ENCODE assay signal across 21 cellular contexts in genomic region chr9:114342755-114343440, GRCh38. TPM values are rescaled to one million over a fixed set of nuclear protein-coding genes. Genes with fewer than 3 reads are reported as not detected.
A peak's percentile ranks its signal among the peaks of the same experiment; 100 is the strongest.
DNase-seq lines count a peak whose midpoint lies in the region; ATAC-seq, FAIRE-seq and TF ChIP-seq lines count a peak whose summit lies in the region.
"Had no signal": no experiment of that assay in that cellular context is flagged by ENCODE, and none has a peak within 500 bp of the region (broad histone marks: within the 10 kb centered on the region; RNA-seq: fewer than 3 reads in every experiment).

No MANE protein-coding gene starts in this region.

- no peak for FAIRE-seq in D721Med (lab: Jason Lieb, UNC)
- FAIRE-seq: HTR-8/SVneo had no signal

- TF ChIP-seq CTCF in HEK293 (tag by site-specific recombination; IDR thresholded peaks at IDR 0.05) (no peak), D721Med (IDR thresholded peaks at IDR 0.05; ENCODE audit: insufficient read depth, missing control alignments) (no peak), GM20000 (IDR thresholded peaks at IDR 0.05; ENCODE audit: extremely low read depth, missing control alignments) (no peak)

- no peak overlapping the region for H3K4me3 ChIP-seq in HEK293 (ENCODE audit: low read depth, low read length)

- H3K27ac Mint-ChIP-seq in T-helper 2 cell treated with Interferon-gamma antibody and Interleukin-4, amounts not matched to agents 5 μg/mL and 100 μg/mL, for 36 hours = peak overlapping the region; percentile 67
- H3K27ac Mint-ChIP-seq in activated naive CD8-positive, alpha-beta T cell treated with anti-CD3 and anti-CD28 coated beads, Interleukin-2, amount 50 U/mL, for 24 hours = peak overlapping the region; percentile 23
- peak overlapping the region; percentile 74 to 87 for H3K27ac Mint-ChIP-seq in natural killer cell treated with Interleukin-12 subunit alpha and Interleukin-12 subunit beta and Interleukin-15 and Interleukin-18, amount 100 ng/mL, for 72 hours

- no peaks in the 10 kb centered on the region for H3K36me3 ChIP-seq in HEK293 (ENCODE audit: control insufficient read depth in 2 of 2, insufficient read depth in 1 of 2, low read length in 2 of 2)
- H3K36me3 ChIP-seq: BE2C had no signal

- peaks cover 11% of the 10 kb centered on the region for H3K4me1 Mint-ChIP-seq in T-helper 2 cell treated with Interferon-gamma antibody and Interleukin-4, amounts not matched to agents 5 μg/mL and 100 μg/mL, for 36 hours (ENCODE audit: low read depth)
- peaks cover 34% of the 10 kb centered on the region for H3K4me1 Mint-ChIP-seq in activated naive CD8-positive, alpha-beta T cell treated with anti-CD3 and anti-CD28 coated beads, Interleukin-2, amount 50 U/mL, for 24 hours
- peaks cover 27 to 46% of the 10 kb centered on the region in 2 donors for H3K4me1 Mint-ChIP-seq in natural killer cell treated with Interleukin-12 subunit alpha and Interleukin-12 subunit beta and Interleukin-15 and Interleukin-18, amount 100 ng/mL, for 72 hours (ENCODE audit: low read depth in 2 of 2)

- H3K36me3 Mint-ChIP-seq in T-helper 2 cell treated with Interferon-gamma antibody and Interleukin-4, amounts not matched to agents 5 μg/mL and 100 μg/mL, for 36 hours (ENCODE audit: low read depth) = peaks cover 91% of the 10 kb centered on the region
- H3K36me3 Mint-ChIP-seq in activated naive CD8-positive, alpha-beta T cell treated with anti-CD3 and anti-CD28 coated beads, Interleukin-2, amount 50 U/mL, for 24 hours (ENCODE audit: low read depth) = peaks cover 74% of the 10 kb centered on the region
- peaks cover 41% of the 10 kb centered on the region for H3K36me3 Mint-ChIP-seq in natural killer cell treated with Interleukin-12 subunit alpha and Interleukin-12 subunit beta and Interleukin-15 and Interleukin-18, amount 100 ng/mL, for 72 hours

- H3K27me3 Mint-ChIP-seq in T-helper 2 cell treated with Interferon-gamma antibody and Interleukin-4, amounts not matched to agents 5 μg/mL and 100 μg/mL, for 36 hours (ENCODE audit: low read depth) = no peaks in the 10 kb centered on the region
- no peaks in the 10 kb centered on the region for H3K27me3 Mint-ChIP-seq in activated naive CD8-positive, alpha-beta T cell treated with anti-CD3 and anti-CD28 coated beads, Interleukin-2, amount 50 U/mL, for 24 hours
- no peaks in the 10 kb centered on the region for H3K27me3 Mint-ChIP-seq in natural killer cell treated with Interleukin-12 subunit alpha and Interleukin-12 subunit beta and Interleukin-15 and Interleukin-18, amount 100 ng/mL, for 72 hours

- no peak overlapping the region for H3K4me3 Mint-ChIP-seq in T-helper 2 cell treated with Interferon-gamma antibody and Interleukin-4, amounts not matched to agents 5 μg/mL and 100 μg/mL, for 36 hours
- no peak overlapping the region for H3K4me3 Mint-ChIP-seq in activated naive CD8-positive, alpha-beta T cell treated with anti-CD3 and anti-CD28 coated beads, Interleukin-2, amount 50 U/mL, for 24 hours
- H3K4me3 Mint-ChIP-seq in natural killer cell treated with Interleukin-12 subunit alpha and Interleukin-12 subunit beta and Interleukin-15 and Interleukin-18, amount 100 ng/mL, for 72 hours = no peak overlapping the region

- POLR2A ChIA-PET in HEK293 (lab: Yijun Ruan, JAX) = no interaction called here

- CTCF ChIA-PET in HEK293 (lab: Yijun Ruan, JAX) = no interaction called here

- no peak overlapping the region for H3K27ac ChIP-seq in HEK293 (ENCODE audit: extremely low read depth, low read depth, low read length)
- H3K27ac ChIP-seq: 22Rv1 had no signal

- no peak for ATAC-seq in activated naive CD8-positive, alpha-beta T cell treated with anti-CD3 and anti-CD28 coated beads, Interleukin-2, amount 50 U/mL, for 24 hours
- ATAC-seq in natural killer cell treated with Interleukin-12 subunit alpha and Interleukin-12 subunit beta and Interleukin-15 and Interleukin-18, amount 100 ng/mL, for 72 hours = no peak
- ATAC-seq: sciatic nerve had no signal

- no peaks in the 10 kb centered on the region for H3K4me1 ChIP-seq in HEK293 (ENCODE audit: control insufficient read depth, insufficient read depth, low read length)
- H3K4me1 ChIP-seq: BE2C had no signal

- no peak for DNase-seq in T-helper 2 cell treated with Interferon-gamma antibody and Interleukin-4, amounts not matched to agents 5 μg/mL and 100 μg/mL, for 36 hours (ENCODE audit: low spot score)
- DNase-seq in T-helper 2 cell (no peak), NAMALWA (ENCODE audit: low spot score) (no peak), D721Med (ENCODE audit: insufficient read length, low spot score) (no peak), GM20000 (ENCODE audit: low spot score) (no peak)
- DNase-seq in activated naive CD8-positive, alpha-beta T cell treated with anti-CD3 and anti-CD28 coated beads, Interleukin-2, amount 50 U/mL, for 24 hours = no peak
- DNase-seq in natural killer cell treated with Interleukin-12 subunit alpha and Interleukin-12 subunit beta and Interleukin-15 and Interleukin-18, amount 100 ng/mL, for 72 hours (ENCODE audit: low spot score) = no peak
- DNase-seq: activated effector memory CD4-positive, alpha-beta T cell treated with anti-CD3 and anti-CD28 coated beads, Interleukin-2, amount 50 U/mL, for 16 hours; GOT3; head of caudate nucleus; NCI-H1105 treated with DMSO at 0.1 percent for 48 hours; NCI-H524 treated with DMSO at 0.1 percent for 48 hours; Right ventricle myocardium superior had no signal

- no peaks in the 10 kb centered on the region for H3K9me3 ChIP-seq in HEK293 (ENCODE audit: control insufficient read depth, insufficient read depth, low read depth, low read length)
- H3K9me3 ChIP-seq: BE2C had no signal

- H3K9me3 Mint-ChIP-seq in T-helper 2 cell treated with Interferon-gamma antibody and Interleukin-4, amounts not matched to agents 5 μg/mL and 100 μg/mL, for 36 hours = no peaks in the 10 kb centered on the region
- H3K9me3 Mint-ChIP-seq in activated naive CD8-positive, alpha-beta T cell treated with anti-CD3 and anti-CD28 coated beads, Interleukin-2, amount 50 U/mL, for 24 hours = no peaks in the 10 kb centered on the region
- no peaks in the 10 kb centered on the region for H3K9me3 Mint-ChIP-seq in natural killer cell treated with Interleukin-12 subunit alpha and Interleukin-12 subunit beta and Interleukin-15 and Interleukin-18, amount 100 ng/mL, for 72 hours

TF ChIP-seq in HEK293, 187 proteins besides CTCF, POLR2A, EP300 and RAD21:
- TF ChIP-seq ZNF214 (tag by site-specific recombination; IDR thresholded peaks at IDR 0.05; ENCODE audit: borderline replicate concordance) (no peak), ZNF768 (tag by site-specific recombination; IDR thresholded peaks at IDR 0.05) (peak; percentile 43; the same call in 1 of the 2 replicates)

RNA-seq across cellular contexts. Expression of gene ORM2, which starts 13.2 kb away (rescaled TPM):
- total RNA-seq in natural killer cell treated with Interleukin-12 subunit alpha and Interleukin-12 subunit beta and Interleukin-15 and Interleukin-18, amount 100 ng/mL, for 72 hours = not detected
- total RNA-seq: activated CD8-positive, alpha-beta memory T cell treated with anti-CD3 and anti-CD28 coated beads for 36 hours; osteocyte; Right ventricle myocardium superior; sciatic nerve; urinary bladder had no signal

RNA-seq across cellular contexts. Expression of gene ORM1, which starts 20.0 kb away (rescaled TPM):
- total RNA-seq in natural killer cell treated with Interleukin-12 subunit alpha and Interleukin-12 subunit beta and Interleukin-15 and Interleukin-18, amount 100 ng/mL, for 72 hours = not detected
- total RNA-seq: activated CD8-positive, alpha-beta memory T cell treated with anti-CD3 and anti-CD28 coated beads for 36 hours; osteocyte had no signal

RNA-seq across cellular contexts. Expression of gene AKNA, which starts 44.9 kb away (rescaled TPM):
- 100 to 1,000 TPM; 332 to 469 TPM for total RNA-seq in natural killer cell treated with Interleukin-12 subunit alpha and Interleukin-12 subunit beta and Interleukin-15 and Interleukin-18, amount 100 ng/mL, for 72 hours

Comparison
In these comparisons a context has a peak if more than half of its experiments do, and no peak if none do; other contexts are left out.
1. H3K27ac Mint-ChIP-seq: peak in every context shown above with its lines; median percentile 80 in natural killer cell treated with Interleukin-12 subunit alpha and Interleukin-12 subunit beta and Interleukin-15 and Interleukin-18, amount 100 ng/mL, for 72 hours; 67 in T-helper 2 cell treated with Interferon-gamma antibody and Interleukin-4, amounts not matched to agents 5 μg/mL and 100 μg/mL, for 36 hours; 23 in activated naive CD8-positive, alpha-beta T cell treated with anti-CD3 and anti-CD28 coated beads, Interleukin-2, amount 50 U/mL, for 24 hours.